ENCODE assay signal across 13 cellular contexts in the genomic region with DNA sequence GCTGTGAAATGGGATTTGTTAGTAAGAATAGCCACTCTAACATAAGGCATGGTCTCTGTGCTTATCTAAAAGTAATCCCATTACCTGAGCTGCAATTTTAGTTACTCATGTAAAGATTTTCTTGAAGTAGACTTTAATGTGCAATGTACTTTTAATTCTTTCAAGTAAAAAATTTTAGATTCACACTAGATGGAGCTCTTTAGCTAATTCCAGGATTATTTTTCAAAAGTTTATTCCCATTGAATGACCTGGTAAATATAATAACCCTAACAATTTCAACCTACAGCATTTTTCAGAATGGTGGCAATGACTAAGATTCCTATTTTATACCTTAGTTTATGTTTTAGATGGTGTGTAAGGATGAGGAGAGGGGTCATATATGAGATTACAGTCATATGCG. TPM values are rescaled to one million over a fixed set of nuclear protein-coding genes. Genes with fewer than 3 reads are reported as not detected.
DNase-seq lines count a peak whose midpoint lies in the region; ATAC-seq and TF ChIP-seq lines count a peak whose summit lies in the region.
"Had no signal": no experiment of that assay in that cellular context is flagged by ENCODE, and none has a peak within 500 bp of the region (broad histone marks: within the 10 kb centered on the region; RNA-seq: fewer than 3 reads in every experiment).

No MANE protein-coding gene starts in this region.

- H2BK120ac ChIP-seq in mesenchymal stem cell (ENCODE audit: low read depth, low read length): no peak overlapping the region

- no peak for ATAC-seq in HG02642 (IDR thresholded peaks at IDR 0.05; ENCODE audit: poor library complexity, unreplicated experiment)
- ATAC-seq: T-helper 17 cell had no signal

- no peak overlapping the region for H2AFZ ChIP-seq in mesenchymal stem cell (ENCODE audit: low read depth, low read length)

- no peak overlapping the region for H3K18ac ChIP-seq in mesenchymal stem cell (ENCODE audit: low read depth in 1 of 2, low read length in 2 of 2)

- peaks cover 11 to 78% of the 10 kb centered on the region in 2 experiments for H3K36me3 ChIP-seq in mesenchymal stem cell (ENCODE audit: control insufficient read depth in 1 of 2, insufficient read depth in 2 of 2, low read depth in 1 of 2, low read length in 2 of 2)

- no peaks in the 10 kb centered on the region for H3K4me1 ChIP-seq in mesenchymal stem cell (ENCODE audit: control insufficient read depth, insufficient read depth, low read depth, low read length)

- H2BK12ac ChIP-seq in mesenchymal stem cell (ENCODE audit: low read length in 2 of 2): no peak overlapping the region

- no peaks in the 10 kb centered on the region for H3K9me3 Mint-ChIP-seq in activated naive CD8-positive, alpha-beta T cell treated with anti-CD3 and anti-CD28 coated beads for 36 hours

- H4K8ac ChIP-seq in mesenchymal stem cell (ENCODE audit: low read length): no peak overlapping the region

- peaks cover 16% of the 10 kb centered on the region for H3K4me1 Mint-ChIP-seq in activated naive CD8-positive, alpha-beta T cell treated with anti-CD3 and anti-CD28 coated beads for 36 hours

- no peak overlapping the region for H3K4me3 Mint-ChIP-seq in activated naive CD8-positive, alpha-beta T cell treated with anti-CD3 and anti-CD28 coated beads for 36 hours
- H3K4me3 Mint-ChIP-seq: T-helper 17 cell had no signal

- no peak overlapping the region for H3K4me2 ChIP-seq in mesenchymal stem cell (ENCODE audit: low read length, poor library complexity, severe bottlenecking)

- H3K9ac ChIP-seq in mesenchymal stem cell (ENCODE audit: low read length): peak overlapping the region; percentile 35

- peaks cover 9% of the 10 kb centered on the region for H3K79me1 ChIP-seq in mesenchymal stem cell (replicated peaks; ENCODE audit: low read length, poor library complexity, severe bottlenecking)

- no peak overlapping the region for H3K14ac ChIP-seq in mesenchymal stem cell (ENCODE audit: low read length in 2 of 2)

- H3K36me3 Mint-ChIP-seq in activated naive CD8-positive, alpha-beta T cell treated with anti-CD3 and anti-CD28 coated beads for 36 hours: peaks cover 46% of the 10 kb centered on the region

- no peaks in the 10 kb centered on the region for H3K27me3 ChIP-seq in mesenchymal stem cell (ENCODE audit: control insufficient read depth in 1 of 2, insufficient read depth in 1 of 2, low read length in 2 of 2)
- H3K27me3 ChIP-seq: upper lobe of left lung had no signal

- TF ChIP-seq CTCF in cardiac fibroblast (IDR thresholded peaks at IDR 0.05; ENCODE audit: low read depth, low read length): peak; percentile 29

- no peak overlapping the region for H4K91ac ChIP-seq in mesenchymal stem cell (ENCODE audit: low read length)

- H3K23ac ChIP-seq in mesenchymal stem cell (ENCODE audit: low read length in 2 of 2): no peak overlapping the region

- H3K4me3 ChIP-seq in cardiac fibroblast (replicated peaks in 1 of 2; ENCODE audit: low read depth in 2 of 2, low read length in 2 of 2) (no peak overlapping the region), mesenchymal stem cell (ENCODE audit: insufficient read depth in 1 of 2, low read depth in 1 of 2, low read length in 2 of 2) (no peak overlapping the region)
- H3K4me3 ChIP-seq: upper lobe of left lung had no signal

- WGBS in mesenchymal stem cell: no CpG with 5 or more reads among the region's 1 CpG

- no peak overlapping the region for H2BK15ac ChIP-seq in mesenchymal stem cell (ENCODE audit: low read depth, poor library complexity, severe bottlenecking)

- no peak overlapping the region for H3K27ac ChIP-seq in mesenchymal stem cell (ENCODE audit: low read length, poor library complexity, severe bottlenecking)
- H3K27ac ChIP-seq: upper lobe of left lung had no signal

- no peak overlapping the region for H2AK5ac ChIP-seq in mesenchymal stem cell (ENCODE audit: low read length, severe bottlenecking)

- H3K27ac Mint-ChIP-seq in activated naive CD8-positive, alpha-beta T cell treated with anti-CD3 and anti-CD28 coated beads for 36 hours: no peak overlapping the region
- H3K27ac Mint-ChIP-seq: T-helper 17 cell had no signal

- DNase-seq in COR-L47 (lab: John Stamatoyannopoulos, UW): peak; percentile 11
- peak; percentile 39 for DNase-seq in NAMALWA (ENCODE audit: low spot score)
- DNase-seq in cardiac fibroblast (ENCODE audit: low read depth in 2 of 2): peak; percentile 44 to 50
- peak; percentile 35 for DNase-seq in mesenchymal stem cell
- no peak for DNase-seq in T-helper 1 cell
- DNase-seq in activated naive CD8-positive, alpha-beta T cell treated with anti-CD3 and anti-CD28 coated beads for 36 hours: no peak
- no peak for DNase-seq in T-helper 2 cell
- DNase-seq: cerebellar nuclear complex, DMS153, NCI-H226, T-helper 17 cell, upper lobe of left lung had no signal

- no peak overlapping the region for H3K4ac ChIP-seq in mesenchymal stem cell (ENCODE audit: low read depth in 1 of 2, low read length in 2 of 2)

- no peaks in the 10 kb centered on the region for H3K9me3 ChIP-seq in mesenchymal stem cell (ENCODE audit: control insufficient read depth, low read length)
- H3K9me3 ChIP-seq: upper lobe of left lung had no signal

- no peaks in the 10 kb centered on the region for H3K27me3 Mint-ChIP-seq in activated naive CD8-positive, alpha-beta T cell treated with anti-CD3 and anti-CD28 coated beads for 36 hours
- H3K27me3 Mint-ChIP-seq: T-helper 17 cell had no signal

- no peak overlapping the region for H2BK5ac ChIP-seq in mesenchymal stem cell (ENCODE audit: low read depth, low read length, poor library complexity, severe bottlenecking)

RNA-seq across cellular contexts. Expression of a gene that starts 18.1 kb away (rescaled TPM):
- polyA plus RNA-seq in mesenchymal stem cell (2013, experiment 1 of 2): 9.8 TPM
- polyA plus RNA-seq in mesenchymal stem cell (2013, experiment 2 of 2): 9.8 TPM
- total RNA-seq in activated naive CD8-positive, alpha-beta T cell treated with anti-CD3 and anti-CD28 coated beads for 36 hours: 10 to 100 TPM; 22.7 to 23.1 TPM

Comparison
In these comparisons a context has a peak if more than half of its experiments do, and no peak if none do; other contexts are left out.
1. DNase-seq: peak in COR-L47 (single experiment), NAMALWA (single experiment), cardiac fibroblast (2 of 2) and mesenchymal stem cell (single experiment); none in T-helper 1 cell (0 of 5), activated naive CD8-positive, alpha-beta T cell treated with anti-CD3 and anti-CD28 coated beads for 36 hours (single experiment) and T-helper 2 cell (0 of 5).